7 cellular contexts compared by ENCODE assay signal in genomic region chr2:85704800-85705679, GRCh38. TPM values are rescaled to one million over a fixed set of nuclear protein-coding genes. Genes with fewer than 3 reads are reported as not detected.
DNase-seq lines count a peak whose midpoint lies in the region; ATAC-seq, FAIRE-seq and TF ChIP-seq lines count a peak whose summit lies in the region.

No MANE protein-coding gene starts in this region.

- H3K27ac Mint-ChIP-seq in activated naive CD8-positive, alpha-beta T cell treated with anti-CD3 and anti-CD28 coated beads for 36 hours, result peak overlapping the region; percentile 34

- H3K27ac ChIP-seq in neutrophil (peak overlapping the region; percentile 92), kidney (ENCODE audit: low read depth in 2 of 2, low read length in 2 of 2) (peak overlapping the region in 1 of 2 donors; percentile 23)

- DNase-seq in activated naive CD8-positive, alpha-beta T cell treated with anti-CD3 and anti-CD28 coated beads for 36 hours, result no peak
- DNase-seq in kidney (no peak), AG08396 (ENCODE audit: low spot score) (no peak)
- DNase-seq in stimulated activated CD4-positive, alpha-beta T cell treated with anti-CD3 and anti-CD28 coated beads, Interleukin-4, amount 100 ng/mL, for 4 hours, result no peak

- peaks cover 40% of the 10 kb centered on the region for H3K27me3 Mint-ChIP-seq in activated naive CD8-positive, alpha-beta T cell treated with anti-CD3 and anti-CD28 coated beads for 36 hours

- H3K36me3 ChIP-seq in neutrophil (no peaks in the 10 kb centered on the region), kidney (ENCODE audit: control insufficient read depth in 1 of 2, insufficient read depth in 2 of 2, low read length in 2 of 2) (no peaks in the 10 kb centered on the region)

- peak; percentile 62 for ATAC-seq in GM19452 (IDR thresholded peaks at IDR 0.05; ENCODE audit: unreplicated experiment)
- ATAC-seq in HG03354 (IDR thresholded peaks at IDR 0.05; ENCODE audit: poor library complexity, severe bottlenecking, unreplicated experiment), result peak; percentile 70

- peak overlapping the region; percentile 40 to 44 for H3K4me3 ChIP-seq in neutrophil (ENCODE audit: low read depth in 1 of 2, low read length in 1 of 2)
- H3K4me3 ChIP-seq in kidney (ENCODE audit: low read length in 2 of 2), result no peak overlapping the region

- H3K9ac ChIP-seq in kidney (ENCODE audit: low read length in 2 of 2), result no peak overlapping the region

- no peak for TF ChIP-seq CTCF in neutrophil (IDR thresholded peaks at IDR 0.05)
- TF ChIP-seq CTCF in kidney (IDR thresholded peaks at IDR 0.05; ENCODE audit: borderline replicate concordance, extremely low read depth, insufficient read depth), result no peak

- no peaks in the 10 kb centered on the region for H3K9me3 Mint-ChIP-seq in activated naive CD8-positive, alpha-beta T cell treated with anti-CD3 and anti-CD28 coated beads for 36 hours

- H3K4me1 ChIP-seq in neutrophil (ENCODE audit: control insufficient read depth in 1 of 2, insufficient read depth in 1 of 2, low read depth in 1 of 2, low read length in 1 of 2) (peaks cover 71 to 95% of the 10 kb centered on the region in 2 experiments), kidney (ENCODE audit: control insufficient read depth in 1 of 2, insufficient read depth in 1 of 2, low read depth in 1 of 2, low read length in 2 of 2) (peaks cover 3 to 9% of the 10 kb centered on the region in 2 donors)

- H3K4me3 Mint-ChIP-seq in activated naive CD8-positive, alpha-beta T cell treated with anti-CD3 and anti-CD28 coated beads for 36 hours, result no peak overlapping the region

- no peaks in the 10 kb centered on the region for H3K27me3 ChIP-seq in neutrophil

- H3K36me3 Mint-ChIP-seq in activated naive CD8-positive, alpha-beta T cell treated with anti-CD3 and anti-CD28 coated beads for 36 hours, result no peaks in the 10 kb centered on the region

- intact Hi-C loops in kidney (cut with DNase I), result loop anchor here (10.0 kb wide), 1 partner anchor 70 kb away; no protein-coding TSS in a partner anchor

- FAIRE-seq in kidney (lab: Jason Lieb, UNC), result no peak

- H3K4me1 Mint-ChIP-seq in activated naive CD8-positive, alpha-beta T cell treated with anti-CD3 and anti-CD28 coated beads for 36 hours, result peaks cover 26% of the 10 kb centered on the region

- H3K9me3 ChIP-seq in neutrophil, result no peaks in the 10 kb centered on the region
- H3K9me3 ChIP-seq in kidney (ENCODE audit: control insufficient read depth in 1 of 2, low read length in 2 of 2), result no peaks in the 10 kb centered on the region

RNA-seq across cellular contexts. Expression of gene GNLY, which starts 10.9 kb away (rescaled TPM):
- total RNA-seq in activated naive CD8-positive, alpha-beta T cell treated with anti-CD3 and anti-CD28 coated beads for 36 hours, result 1 to 10 TPM; 1.5 to 2.1 TPM
- total RNA-seq in kidney, result 5.5 TPM
- 8.1 TPM for polyA plus RNA-seq in kidney (ENCODE audit: insufficient read depth, low read depth, low replicate concordance)

RNA-seq across cellular contexts. Expression of gene SFTPB, which starts 37.0 kb away (rescaled TPM):
- not detected for total RNA-seq in activated naive CD8-positive, alpha-beta T cell treated with anti-CD3 and anti-CD28 coated beads for 36 hours
- total RNA-seq in kidney, result 1.3 TPM
- 0.92 TPM for polyA plus RNA-seq in kidney (ENCODE audit: insufficient read depth, low read depth, low replicate concordance)

RNA-seq across cellular contexts. Expression of gene ATOH8, which starts 48.8 kb away (rescaled TPM):
- total RNA-seq in activated naive CD8-positive, alpha-beta T cell treated with anti-CD3 and anti-CD28 coated beads for 36 hours, result not detected
- total RNA-seq in kidney, result 11.2 TPM
- 18.6 TPM for polyA plus RNA-seq in kidney (ENCODE audit: insufficient read depth, low read depth, low replicate concordance)

Comparison
In these comparisons a context has a peak if more than half of its experiments do, and no peak if none do; other contexts are left out.
1. H3K4me3 ChIP-seq: peak in neutrophil (2 of 2); none in kidney (0 of 2).
2. RNA of gene ATOH8, which starts 48.8 kb away (total RNA-seq): 11.2 TPM in kidney (single experiment); not detected in activated naive CD8-positive, alpha-beta T cell treated with anti-CD3 and anti-CD28 coated beads for 36 hours; every median in the first group is over 10 times any median in the second.